In genomic region chr2:222693413-222693812, GRCh38 we compare ENCODE assay signal across 17 cellular contexts. TPM values are rescaled to one million over a fixed set of nuclear protein-coding genes. Genes with fewer than 3 reads are reported as not detected.
"Had no signal": no experiment of that assay in that cellular context is flagged by ENCODE, and none has a peak within 500 bp of the region (broad histone marks: within the 10 kb centered on the region; RNA-seq: fewer than 3 reads in every experiment).

No MANE protein-coding gene starts in this region.

RNA-seq across cellular contexts. Expression of gene MOGAT1, which starts 22.0 kb away (rescaled TPM):
- total RNA-seq: activated naive CD4-positive, alpha-beta T cell treated with anti-CD3 and anti-CD28 coated beads for 36 hours; activated naive CD4-positive, alpha-beta T cell treated with anti-CD3 and anti-CD28 coated beads, Interleukin-2, amount 50 U/mL, for 72 hours; activated naive CD8-positive, alpha-beta T cell treated with anti-CD3 and anti-CD28 coated beads for 36 hours; activated naive CD8-positive, alpha-beta T cell treated with anti-CD3 and anti-CD28 coated beads, Interleukin-2, amount 10 ng/mL, durations not matched to agents 7 days and 5 days; activated T-cell treated with anti-CD3 and anti-CD28 coated beads, Interleukin-2, amount 50 U/mL, for 4 hours; activated T-cell treated with anti-CD3 and anti-CD28 coated beads, Interleukin-2, amount 50 U/mL, for 72 hours; activated T-helper 1 cell treated with anti-CD3 and anti-CD28 coated beads, Interleukin-12 subunit alpha, Interleukin-12 subunit beta, Interleukin-2, Interleukin-4 antibody, amounts not matched to agents 30 ng/mL and 10 ng/mL and 1 ng/mL, durations not matched to agents 14 hours and 24 hours and 36 hours; activated T-helper 17 cell treated with anti-CD3 and anti-CD28 coated beads, Interleukin-2, amount 50 U/mL, for 72 hours; activated T-helper 2 cell treated with anti-CD3 and anti-CD28 coated beads, Interferon-gamma antibody, Interleukin-2, Interleukin-4, amounts not matched to agents 10 μg/mL and 5 μg/mL and 100 μg/mL, durations not matched to agents 14 hours and 24 hours and 36 hours; adrenal gland; aorta; ascending aorta; astrocyte; bronchial epithelial cell; cardiac muscle cell; cerebellum; chondrocyte had no signal
- polyA plus RNA-seq: aorta, cardiac muscle cell had no signal
